In genomic region chr15:66931768-66932633, GRCh38 we compare ENCODE assay signal across 8 cellular contexts.
A peak's percentile ranks its signal among the peaks of the same experiment; 100 is the strongest.
DNase-seq lines count a peak whose midpoint lies in the region; ATAC-seq, FAIRE-seq and TF ChIP-seq lines count a peak whose summit lies in the region.

No MANE protein-coding gene starts in this region.

- peak overlapping the region; percentile 85 for H3K4me2 ChIP-seq in PC-3 (ENCODE audit: low read length)

- POLR2A ChIA-PET in PC-3 (lab: Charles Lee; ENCODE audit: unreplicated experiment): interaction anchor here (0.5 to 0.8 kb wide), 5 partner anchors 8 to 196 kb away, joined by 3 to 5 read pairs (median 3); no protein-coding TSS in a partner anchor

- H3K4me1 ChIP-seq in PC-3 (ENCODE audit: insufficient read depth, low read length) (peaks cover 36% of the 10 kb centered on the region), pancreas (peaks cover 0 to 14% (median 14%) of the 10 kb centered on the region in 3 donors)

- H3K36me3 ChIP-seq in PC-3 (ENCODE audit: low read depth, low read length): no peaks in the 10 kb centered on the region
- H3K36me3 ChIP-seq in pancreas: no peaks in the 10 kb centered on the region

- ATAC-seq in PC-3 (peak; percentile 96), esophagus mucosa (peak; percentile 78), pancreas (peak; percentile 91 to 93 (median 92)), HG03135 (IDR thresholded peaks at IDR 0.05; ENCODE audit: unreplicated experiment) (no peak)

- BruUV-seq in PC-3 (replicated peaks; lab: Mats Ljungman, UMichigan): no TSS peak

- H3F3A ChIP-seq in PC-3 (ENCODE audit: low read length, unreplicated experiment): no peaks in the 10 kb centered on the region

- H2AFZ ChIP-seq in PC-3 (ENCODE audit: low read length): peak overlapping the region; percentile 68

- H3K9ac ChIP-seq in PC-3 (ENCODE audit: low read length): peak overlapping the region; percentile 47

- no peak for FAIRE-seq in pancreas (lab: Jason Lieb, UNC)

- no peaks in the 10 kb centered on the region; the same call in 1 of the 2 replicates for H3K9me3 ChIP-seq in PC-3 (ENCODE audit: low read length)
- no peaks in the 10 kb centered on the region for H3K9me3 ChIP-seq in pancreas

- H3K79me2 ChIP-seq in PC-3 (ENCODE audit: low read length): no peaks in the 10 kb centered on the region

- WGBS in pancreas, 2 donors: 20 to 27% methylated on average over 15 of the region's 15 CpGs

- H4K20me1 ChIP-seq in PC-3 (ENCODE audit: low read length): no peaks in the 10 kb centered on the region

- peak overlapping the region; percentile 41 for H3K4me3 ChIP-seq in PC-3 (ENCODE audit: low read length)
- H3K4me3 ChIP-seq in pancreas: peak overlapping the region in 1 of 4 donors; percentile 1

- no peaks in the 10 kb centered on the region for H3K9me2 ChIP-seq in PC-3 (replicated peaks; ENCODE audit: low read length)

- H3K27me3 ChIP-seq in PC-3 (ENCODE audit: low read length) (no peaks in the 10 kb centered on the region), pancreas (no peaks in the 10 kb centered on the region)

- H3K27ac ChIP-seq in PC-3 (ENCODE audit: low read length) (peak overlapping the region; percentile 76), pancreas (peak overlapping the region; percentile 51 to 79 (median 78))

- no peak for TF ChIP-seq CTCF in PC-3 (conservative IDR thresholded peaks at IDR 0.05; ENCODE audit: low read depth, low read length)
- no peak for TF ChIP-seq CTCF in pancreas (IDR thresholded peaks at IDR 0.05)

- DNase-seq in ELF-1 (ENCODE audit: low read depth, low spot score): peak; percentile 74
- DNase-seq in PC-3: peak; percentile 84
- DNase-seq in pancreas: peak in 5 of 6 donors; percentile 57 to 75 (median 70)
- DNase-seq in activated CD4-positive, alpha-beta T cell treated with anti-CD3 and anti-CD28 coated beads, Interleukin-2, amount 50 U/mL, for 4 hours: no peak
- DNase-seq in activated effector memory CD4-positive, alpha-beta T cell treated with Interleukin-2 at 50 U/mL for 16 hours: no peak
- DNase-seq in stimulated activated CD4-positive, alpha-beta T cell treated with anti-CD3 and anti-CD28 coated beads, Interleukin-1b, Interleukin-23, amount 100 ng/mL, for 48 hours: no peak

- intact Hi-C loops in PC-3 (cut with micrococcal nuclease) (no loop called here), pancreas (cut with DNase I) (no loop called here)

- CTCF ChIA-PET in PC-3 (lab: Charles Lee): interaction anchor here (0.7 to 1.6 kb wide), 3 partner anchors 9 to 28 kb away, joined by 3 to 4 read pairs (median 4); no protein-coding TSS in a partner anchor

Comparison
In these comparisons a context has a peak if more than half of its experiments do, and no peak if none do; other contexts are left out.
1. DNase-seq: peak in ELF-1 (single experiment), PC-3 (single experiment) and pancreas (5 of 6); none in activated CD4-positive, alpha-beta T cell treated with anti-CD3 and anti-CD28 coated beads, Interleukin-2, amount 50 U/mL, for 4 hours (0 of 2), activated effector memory CD4-positive, alpha-beta T cell treated with Interleukin-2 at 50 U/mL for 16 hours (single experiment) and stimulated activated CD4-positive, alpha-beta T cell treated with anti-CD3 and anti-CD28 coated beads, Interleukin-1b, Interleukin-23, amount 100 ng/mL, for 48 hours (single experiment).